In the genomic region with DNA sequence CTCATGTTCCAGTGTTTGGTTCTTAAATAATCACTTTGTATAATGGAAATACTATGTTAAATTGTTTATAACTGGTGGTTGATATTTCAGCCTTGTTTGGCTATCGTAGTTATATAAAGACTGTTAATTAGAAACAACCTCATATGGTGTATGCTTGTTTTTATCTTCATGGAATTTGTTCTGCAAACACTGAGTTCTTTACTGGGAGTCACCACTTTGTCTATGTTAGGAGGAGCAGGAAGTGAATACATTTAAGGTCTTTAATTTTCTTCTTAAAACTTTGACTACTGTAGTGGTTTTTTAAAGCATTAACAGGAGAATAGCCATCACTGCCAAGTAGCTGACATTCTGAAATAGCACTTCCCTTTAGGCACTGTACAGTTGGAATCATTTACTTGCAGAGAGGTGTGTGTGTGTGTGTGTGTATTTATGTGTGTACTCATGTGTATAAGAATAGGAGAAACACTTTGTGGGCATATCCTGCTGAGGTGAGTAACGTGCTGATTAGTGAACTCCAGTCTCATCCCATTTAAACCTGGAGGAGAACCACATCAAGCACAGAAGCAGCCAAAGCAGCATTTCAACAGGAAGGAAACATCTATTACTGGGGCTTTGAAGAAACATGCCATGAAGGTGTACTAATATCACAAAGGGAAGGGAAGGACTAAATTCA, we compare ENCODE assay signal across 1 cellular context.
TF ChIP-seq lines count a peak whose summit lies in the region.

No MANE protein-coding gene starts in this region.

TF ChIP-seq in HepG2, 621 proteins besides CTCF, POLR2A, EP300 and RAD21:
- TF ChIP-seq DMAP1 (CRISPR knock-in tag; IDR thresholded peaks at IDR 0.05) (no peak), ZFYVE20 (CRISPR knock-in tag; IDR thresholded peaks at IDR 0.05; ENCODE audit: borderline replicate concordance, low read depth) (no peak), TCF7 (IDR thresholded peaks at IDR 0.05; ENCODE audit: low read depth) (no peak), GATAD1 (CRISPR knock-in tag; IDR thresholded peaks at IDR 0.05) (no peak), MIXL1 (CRISPR knock-in tag; IDR thresholded peaks at IDR 0.05) (0 out of 2 replicates have a peak, but pooled peaks have one; percentile 35), KDM3A (CRISPR knock-in tag; IDR thresholded peaks at IDR 0.05; ENCODE audit: low read depth) (no peak), PPARG (CRISPR knock-in tag; conservative IDR thresholded peaks at IDR 0.05) (no peak)
- TF ChIP-seq, protein P1, sequence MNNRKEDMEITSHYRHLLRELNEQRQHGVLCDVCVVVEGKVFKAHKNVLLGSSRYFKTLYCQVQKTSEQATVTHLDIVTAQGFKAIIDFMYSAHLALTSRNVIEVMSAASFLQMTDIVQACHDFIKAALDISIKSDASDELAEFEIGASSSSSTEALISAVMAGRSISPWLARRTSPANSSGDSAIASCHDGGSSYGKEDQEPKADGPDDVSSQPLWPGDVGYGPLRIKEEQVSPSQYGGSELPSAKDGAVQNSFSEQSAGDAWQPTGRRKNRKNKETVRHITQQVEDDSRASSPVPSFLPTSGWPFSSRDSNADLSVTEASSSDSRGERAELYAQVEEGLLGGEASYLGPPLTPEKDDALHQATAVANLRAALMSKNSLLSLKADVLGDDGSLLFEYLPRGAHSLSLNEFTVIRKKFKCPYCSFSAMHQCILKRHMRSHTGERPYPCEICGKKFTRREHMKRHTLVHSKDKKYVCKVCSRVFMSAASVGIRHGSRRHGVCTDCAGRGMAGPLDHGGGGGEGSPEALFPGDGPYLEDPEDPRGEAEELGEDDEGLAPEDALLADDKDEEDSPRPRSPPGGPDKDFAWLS (CRISPR knock-in tag; IDR thresholded peaks at IDR 0.05; ENCODE audit: borderline replicate concordance), result no peak
